1 cellular context compared by ENCODE assay signal in genomic region chr2:57373530-57373929, GRCh38.
A peak's percentile ranks its signal among the peaks of the same experiment; 100 is the strongest.
TF ChIP-seq lines count a peak whose summit lies in the region.

No MANE protein-coding gene starts in this region.

TF ChIP-seq in endothelial cell of umbilical vein, 7 proteins besides CTCF, POLR2A, EP300 and RAD21 (continued from another document):
- TF ChIP-seq MAX (IDR thresholded peaks at IDR 0.05; ENCODE audit: insufficient read depth, insufficient read length) (no peak), GATA2 (IDR thresholded peaks at IDR 0.05; ENCODE audit: insufficient read depth, insufficient read length, low read depth, low read length) (peak; percentile 60), JUN (IDR thresholded peaks at IDR 0.05; ENCODE audit: borderline replicate concordance, insufficient read depth, insufficient read length, low read depth) (peak; percentile 89)
